19 cellular contexts compared by ENCODE assay signal in genomic region chr11:44380009-44380313, GRCh38.
"Had no signal": no experiment of that assay in that cellular context is flagged by ENCODE, and none has a peak within 500 bp of the region (broad histone marks: within the 10 kb centered on the region; RNA-seq: fewer than 3 reads in every experiment).

No MANE protein-coding gene starts in this region.

- H3K9me3 Mint-ChIP-seq: activated CD4-positive, alpha-beta memory T cell treated with anti-CD3 and anti-CD28 coated beads, Interleukin-2, amount 10 ng/mL, durations not matched to agents 7 days and 5 days; activated naive CD8-positive, alpha-beta T cell treated with anti-CD3 and anti-CD28 coated beads for 36 hours had no signal

- ATAC-seq: activated CD8-positive, alpha-beta memory T cell treated with anti-CD3 and anti-CD28 coated beads, Interleukin-2, amount 10 ng/mL, durations not matched to agents 7 days and 5 days; mucosa of descending colon; stimulated activated memory B cell treated with anti-CD40 and anti-IgM and Interleukin-4, amounts not matched to agents 10 μg/mL and 1 μg/mL and 100 μg/mL, for 72 hours had no signal

- H3K27me3 ChIP-seq: testis had no signal

- H3K36me3 Mint-ChIP-seq: activated CD8-positive, alpha-beta memory T cell treated with anti-CD3 and anti-CD28 coated beads, Interleukin-2, amount 10 ng/mL, durations not matched to agents 7 days and 5 days; activated naive CD8-positive, alpha-beta T cell treated with anti-CD3 and anti-CD28 coated beads for 36 hours; naive B cell; stimulated activated memory B cell treated with anti-CD40 and anti-IgM and Interleukin-4, amounts not matched to agents 10 μg/mL and 1 μg/mL and 100 μg/mL, for 72 hours had no signal

- H3K27ac ChIP-seq: esophagus squamous epithelium, neutrophil, parathyroid adenoma, spleen, testis had no signal

- H3K4me1 ChIP-seq: esophagus squamous epithelium, parathyroid adenoma, spleen, testis had no signal

- H3K36me3 ChIP-seq: esophagus squamous epithelium, neutrophil, spleen had no signal

- H3K9me3 ChIP-seq: esophagus squamous epithelium, mucosa of descending colon, neutrophil, testis had no signal

- H3K4me1 Mint-ChIP-seq: activated CD4-positive, alpha-beta memory T cell treated with anti-CD3 and anti-CD28 coated beads, Interleukin-2, amount 10 ng/mL, durations not matched to agents 7 days and 5 days; activated CD8-positive, alpha-beta memory T cell treated with anti-CD3 and anti-CD28 coated beads, Interleukin-2, amount 10 ng/mL, durations not matched to agents 7 days and 5 days; activated naive CD8-positive, alpha-beta T cell treated with anti-CD3 and anti-CD28 coated beads for 36 hours; naive B cell had no signal

- H3K27ac Mint-ChIP-seq: activated CD4-positive, alpha-beta memory T cell treated with anti-CD3 and anti-CD28 coated beads, Interleukin-2, amount 10 ng/mL, durations not matched to agents 7 days and 5 days; activated CD8-positive, alpha-beta memory T cell treated with anti-CD3 and anti-CD28 coated beads, Interleukin-2, amount 10 ng/mL, durations not matched to agents 7 days and 5 days; activated naive CD8-positive, alpha-beta T cell treated with anti-CD3 and anti-CD28 coated beads for 36 hours; naive B cell; stimulated activated memory B cell treated with anti-CD40 and anti-IgM and Interleukin-4, amounts not matched to agents 10 μg/mL and 1 μg/mL and 100 μg/mL, for 72 hours had no signal

- H3K4me3 Mint-ChIP-seq: activated CD4-positive, alpha-beta memory T cell treated with anti-CD3 and anti-CD28 coated beads, Interleukin-2, amount 10 ng/mL, durations not matched to agents 7 days and 5 days; activated CD8-positive, alpha-beta memory T cell treated with anti-CD3 and anti-CD28 coated beads, Interleukin-2, amount 10 ng/mL, durations not matched to agents 7 days and 5 days; activated naive CD8-positive, alpha-beta T cell treated with anti-CD3 and anti-CD28 coated beads for 36 hours; naive B cell; stimulated activated memory B cell treated with anti-CD40 and anti-IgM and Interleukin-4, amounts not matched to agents 10 μg/mL and 1 μg/mL and 100 μg/mL, for 72 hours had no signal

- DNase-seq: activated CD4-positive, alpha-beta memory T cell treated with anti-CD3 and anti-CD28 coated beads, Interleukin-2, amount 10 ng/mL, durations not matched to agents 7 days and 5 days; activated CD4-positive, alpha-beta T cell treated with anti-CD3 and anti-CD28 coated beads for 48 hours; activated CD4-positive, CD25-positive, alpha-beta regulatory T cell; activated CD8-positive, alpha-beta memory T cell treated with anti-CD3 and anti-CD28 coated beads, Interleukin-2, amount 10 ng/mL, durations not matched to agents 7 days and 5 days; activated naive CD8-positive, alpha-beta T cell treated with anti-CD3 and anti-CD28 coated beads for 36 hours; amniotic stem cell; dermis blood vessel endothelial cell; effector memory CD4-positive, alpha-beta T cell; esophagus squamous epithelium; mesenchymal stem cell; mucosa of descending colon; naive B cell; spleen; stimulated activated CD4-positive, alpha-beta T cell treated with anti-CD3 and anti-CD28 coated beads, Interleukin-4, amount 100 ng/mL, for 4 hours; T-helper 9 cell; testis had no signal

- H3K9ac ChIP-seq: parathyroid adenoma had no signal

- H3K4me3 ChIP-seq: esophagus squamous epithelium, mucosa of descending colon, spleen, testis had no signal
